Comparison of ENCODE assay signal across 20 cellular contexts in the genomic region with DNA sequence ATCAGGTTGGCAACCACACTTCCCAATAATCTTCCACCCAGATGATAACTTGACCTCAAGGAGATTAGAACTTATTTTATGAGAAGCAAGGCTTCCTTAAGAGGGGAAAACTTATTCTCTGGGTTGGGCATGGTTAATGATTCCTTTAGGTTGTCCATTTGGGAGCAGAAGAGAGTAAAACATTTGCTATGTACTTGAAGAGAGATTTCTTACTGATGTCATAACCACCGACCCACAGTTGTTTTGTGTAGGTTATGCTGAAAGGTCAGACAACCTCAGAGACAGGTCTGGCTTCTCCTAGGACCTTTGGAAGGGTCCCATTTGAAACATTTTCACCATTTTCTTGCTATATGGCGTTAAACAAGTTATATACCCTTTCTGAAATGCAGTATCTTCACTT. TPM values are rescaled to one million over a fixed set of nuclear protein-coding genes. Genes with fewer than 3 reads are reported as not detected.
A peak's percentile ranks its signal among the peaks of the same experiment; 100 is the strongest.
DNase-seq lines count a peak whose midpoint lies in the region; ATAC-seq and TF ChIP-seq lines count a peak whose summit lies in the region.
"Had no signal": no experiment of that assay in that cellular context is flagged by ENCODE, and none has a peak within 500 bp of the region (broad histone marks: within the 10 kb centered on the region; RNA-seq: fewer than 3 reads in every experiment).

No MANE protein-coding gene starts in this region.

- in situ Hi-C loops in ACHN (cut with HindIII; ENCODE audit: low pct_ligation_motif_present, low pct_unique_long_range_greater_than_20kb, low sequenced_read_pairs), result no loop called here

- peaks cover 30% of the 10 kb centered on the region for H3K36me3 Mint-ChIP-seq in nephron (ENCODE audit: low read depth)
- no peaks in the 10 kb centered on the region for H3K36me3 Mint-ChIP-seq in activated CD4-positive, alpha-beta memory T cell treated with anti-CD3 and anti-CD28 coated beads for 36 hours

- H3K4me1 Mint-ChIP-seq in nephron, result peaks cover 20% of the 10 kb centered on the region
- H3K4me1 Mint-ChIP-seq in activated CD4-positive, alpha-beta memory T cell treated with anti-CD3 and anti-CD28 coated beads for 36 hours (ENCODE audit: low read depth), result no peaks in the 10 kb centered on the region

- no peak for ATAC-seq in GM19452 (IDR thresholded peaks at IDR 0.05; ENCODE audit: unreplicated experiment)

- H3K4me3 Mint-ChIP-seq in nephron, result no peak overlapping the region
- no peak overlapping the region for H3K4me3 Mint-ChIP-seq in activated CD4-positive, alpha-beta memory T cell treated with anti-CD3 and anti-CD28 coated beads for 36 hours
- H3K4me3 Mint-ChIP-seq: CD4-positive, alpha-beta T cell; IgD-negative memory B cell had no signal

- no peaks in the 10 kb centered on the region for H3K36me3 ChIP-seq in kidney epithelial cell (ENCODE audit: control insufficient read depth, insufficient read depth, low read length)
- H3K36me3 ChIP-seq: HAP-1 had no signal

- intact Hi-C loops in activated CD4-positive, alpha-beta memory T cell treated with anti-CD3 and anti-CD28 coated beads for 36 hours (cut with micrococcal nuclease), result no loop called here

- H3K27me3 ChIP-seq in kidney epithelial cell (ENCODE audit: control insufficient read depth, insufficient read depth, low read length), result no peaks in the 10 kb centered on the region
- H3K27me3 ChIP-seq: MG63 had no signal

- peak overlapping the region; percentile 79 to 90 (median 88) for H3K27ac Mint-ChIP-seq in nephron
- no peak overlapping the region for H3K27ac Mint-ChIP-seq in activated CD4-positive, alpha-beta memory T cell treated with anti-CD3 and anti-CD28 coated beads for 36 hours
- H3K27ac Mint-ChIP-seq: CD4-positive, alpha-beta T cell; IgD-negative memory B cell had no signal

- TF ChIP-seq CTCF in kidney epithelial cell (IDR thresholded peaks at IDR 0.05; ENCODE audit: insufficient read depth, low read length, poor library complexity, severe bottlenecking), result no peak
- no peak for TF ChIP-seq CTCF in nephron (IDR thresholded peaks at IDR 0.05; ENCODE audit: unreplicated experiment in 3 of 3)

- H3K27ac ChIP-seq in cingulate gyrus (ENCODE audit: low read depth, low read length), result peak overlapping the region; percentile 82

- H3K27me3 Mint-ChIP-seq in nephron (ENCODE audit: low read depth), result no peaks in the 10 kb centered on the region
- H3K27me3 Mint-ChIP-seq in activated CD4-positive, alpha-beta memory T cell treated with anti-CD3 and anti-CD28 coated beads for 36 hours, result no peaks in the 10 kb centered on the region
- H3K27me3 Mint-ChIP-seq: CD4-positive, alpha-beta T cell; IgD-negative memory B cell had no signal

- CTCF ChIA-PET in activated CD4-positive, alpha-beta memory T cell treated with anti-CD3 and anti-CD28 coated beads for 36 hours (lab: Charles Lee), result interaction anchor here (0.6 to 0.8 kb wide), 2 partner anchors 24 to 211 kb away, joined by 3 read pairs; no protein-coding TSS in a partner anchor

- no peaks in the 10 kb centered on the region for H3K9me3 Mint-ChIP-seq in nephron
- no peaks in the 10 kb centered on the region for H3K9me3 Mint-ChIP-seq in activated CD4-positive, alpha-beta memory T cell treated with anti-CD3 and anti-CD28 coated beads for 36 hours
- H3K9me3 Mint-ChIP-seq: CD4-positive, alpha-beta T cell; IgD-negative memory B cell had no signal

- POLR2A ChIA-PET in activated CD4-positive, alpha-beta memory T cell treated with anti-CD3 and anti-CD28 coated beads for 36 hours (lab: Charles Lee), result no interaction called here

- DNase-seq in ACHN (peak; percentile 76), kidney epithelial cell (ENCODE audit: low read depth) (peak; percentile 21), Kasumi-1 (lab: John Stamatoyannopoulos, UW) (no peak), NCI-H1092 (lab: John Stamatoyannopoulos, UW) (no peak)
- no peak for DNase-seq in activated CD4-positive, alpha-beta memory T cell treated with anti-CD3 and anti-CD28 coated beads for 36 hours
- DNase-seq: Caco-2; CD4-positive, alpha-beta T cell; DMS153; GDM1; Karpas-422; MG63; NCI-H1105; NCI-H510A treated with DMSO at 0.1 percent for 48 hours; OCI-M1; Right ventricle myocardium superior had no signal

- no peak overlapping the region for H3K4me3 ChIP-seq in kidney epithelial cell (ENCODE audit: low read depth, low read length)
- H3K4me3 ChIP-seq: HAP-1, MG63 had no signal

RNA-seq across cellular contexts. Expression of a gene that starts 56.1 kb away (rescaled TPM):
- total RNA-seq in kidney epithelial cell, result 39.6 and 53.9 TPM in 2 replicates
- under 1 TPM; 0.50 to 0.65 TPM for total RNA-seq in activated CD4-positive, alpha-beta memory T cell treated with anti-CD3 and anti-CD28 coated beads for 36 hours
- total RNA-seq: CD4-positive, alpha-beta T cell had no signal

Comparison
In these comparisons a context has a peak if more than half of its experiments do, and no peak if none do; other contexts are left out.
1. DNase-seq: peak in ACHN (single experiment) and kidney epithelial cell (single experiment); none in Kasumi-1 (0 of 2), NCI-H1092 (single experiment) and activated CD4-positive, alpha-beta memory T cell treated with anti-CD3 and anti-CD28 coated beads for 36 hours (single experiment).
2. RNA of a gene that starts 56.1 kb away (total RNA-seq): 39.6 to 53.9 TPM in kidney epithelial cell; 0.50 to 0.65 TPM in activated CD4-positive, alpha-beta memory T cell treated with anti-CD3 and anti-CD28 coated beads for 36 hours; every median in the first group is over 10 times any median in the second.